Comparison of ENCODE assay signal across 1 cellular context in the genomic region with DNA sequence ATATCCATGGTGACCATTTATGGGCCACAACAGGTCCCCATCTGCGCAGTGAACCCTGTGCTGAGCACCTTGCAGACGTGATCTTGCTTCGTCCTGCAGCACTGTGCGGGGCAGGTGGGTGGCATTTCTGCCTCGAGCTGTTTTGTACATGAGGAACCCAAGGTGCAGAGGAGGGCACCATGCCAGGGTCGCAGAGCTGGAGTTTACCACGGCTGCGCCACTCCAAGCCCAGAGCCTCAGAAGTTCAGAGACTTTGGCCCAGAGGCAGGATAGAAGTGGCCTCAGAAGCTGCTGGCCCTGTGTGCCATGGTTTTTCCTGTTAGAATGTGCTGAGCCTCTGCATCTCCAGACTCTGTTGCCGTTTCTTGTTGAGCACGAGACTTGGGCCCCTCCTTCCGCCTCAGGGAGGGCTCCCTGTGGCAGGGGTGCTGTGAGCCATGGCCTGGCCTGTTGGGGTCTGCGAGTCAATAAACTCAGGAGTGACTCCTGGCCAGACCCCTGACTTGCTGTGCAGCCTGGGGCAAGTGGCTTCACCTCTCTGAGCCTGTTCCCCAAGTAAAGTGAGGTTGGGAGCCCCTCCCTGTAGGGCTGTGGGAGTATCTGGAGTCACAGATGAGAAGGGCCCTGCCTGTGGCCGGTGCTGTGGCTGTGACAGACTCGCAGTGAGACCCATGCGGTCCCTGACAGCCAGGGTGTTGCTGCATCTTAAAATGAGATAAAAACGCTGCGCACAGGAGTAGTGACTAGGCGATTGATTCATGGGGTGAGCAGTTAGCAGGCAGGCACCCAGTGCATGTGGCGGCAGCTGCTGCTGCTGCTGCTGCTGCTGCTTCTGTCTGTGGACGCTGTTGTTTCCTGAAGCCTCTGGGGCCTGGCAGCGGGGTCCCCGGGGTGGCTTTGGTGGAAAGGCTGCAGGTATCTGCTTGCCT.
TF ChIP-seq lines count a peak whose summit lies in the region.

No MANE protein-coding gene starts in this region.

TF ChIP-seq in GM23338, 12 proteins besides CTCF, POLR2A, EP300 and RAD21:
- no peak for TF ChIP-seq REST (IDR thresholded peaks at IDR 0.05; ENCODE audit: unreplicated experiment)
- TF ChIP-seq CREB1 (CRISPR knock-in tag; IDR thresholded peaks at IDR 0.05; ENCODE audit: low read depth) = no peak
- no peak for TF ChIP-seq ZNF462 (CRISPR knock-in tag; IDR thresholded peaks at IDR 0.05)
- TF ChIP-seq NANOG (IDR thresholded peaks at IDR 0.05; ENCODE audit: borderline replicate concordance) = no peak
- no peak for TF ChIP-seq POLR2AphosphoS5 (IDR thresholded peaks at IDR 0.05; ENCODE audit: low read depth)
- TF ChIP-seq, protein P1, sequence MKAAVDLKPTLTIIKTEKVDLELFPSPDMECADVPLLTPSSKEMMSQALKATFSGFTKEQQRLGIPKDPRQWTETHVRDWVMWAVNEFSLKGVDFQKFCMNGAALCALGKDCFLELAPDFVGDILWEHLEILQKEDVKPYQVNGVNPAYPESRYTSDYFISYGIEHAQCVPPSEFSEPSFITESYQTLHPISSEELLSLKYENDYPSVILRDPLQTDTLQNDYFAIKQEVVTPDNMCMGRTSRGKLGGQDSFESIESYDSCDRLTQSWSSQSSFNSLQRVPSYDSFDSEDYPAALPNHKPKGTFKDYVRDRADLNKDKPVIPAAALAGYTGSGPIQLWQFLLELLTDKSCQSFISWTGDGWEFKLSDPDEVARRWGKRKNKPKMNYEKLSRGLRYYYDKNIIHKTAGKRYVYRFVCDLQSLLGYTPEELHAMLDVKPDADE (IDR thresholded peaks at IDR 0.05) = no peak
- no peak for TF ChIP-seq ZNF331 (CRISPR knock-in tag; IDR thresholded peaks at IDR 0.05; ENCODE audit: low read depth)
- no peak for TF ChIP-seq EZH2phosphoT487 (IDR thresholded peaks at IDR 0.05; ENCODE audit: unreplicated experiment)
- no peak for TF ChIP-seq EZH2 (IDR thresholded peaks at IDR 0.05; ENCODE audit: low read depth, unreplicated experiment)
- no peak for TF ChIP-seq ZNF114 (CRISPR knock-in tag; IDR thresholded peaks at IDR 0.05)
